Comparison of ENCODE assay signal across 4 cellular contexts in the genomic region with DNA sequence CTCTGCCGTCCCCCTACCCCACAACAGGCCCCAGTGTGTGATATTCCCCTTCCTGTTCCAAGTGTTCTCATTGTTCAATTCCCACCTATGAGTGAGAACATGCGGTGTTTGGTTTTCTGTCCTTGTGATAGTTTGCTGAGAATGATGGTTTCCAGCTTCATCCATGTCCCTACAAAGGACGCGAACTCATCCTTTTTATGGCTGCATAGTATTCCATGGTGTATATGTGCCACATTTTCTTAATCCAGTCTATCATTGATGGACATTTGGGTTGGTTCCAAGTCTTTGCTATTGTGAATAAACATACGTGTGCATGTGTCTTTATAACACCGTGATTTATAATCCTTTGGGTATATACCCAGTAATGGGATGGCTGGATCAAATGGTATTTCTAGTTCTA. TPM values are rescaled to one million over a fixed set of nuclear protein-coding genes. Genes with fewer than 3 reads are reported as not detected.
DNase-seq lines count a peak whose midpoint lies in the region; ATAC-seq, FAIRE-seq and TF ChIP-seq lines count a peak whose summit lies in the region.
"Not testable (repeated sequence)": the region's sequence is repeated elsewhere in the genome, so short reads cannot be mapped to it uniquely, and the experiment has no call there.

No MANE protein-coding gene starts in this region.

- BruUV-seq in K562 (replicated peaks; lab: Mats Ljungman, UMichigan); MCF 10A (replicated peaks; lab: Mats Ljungman, UMichigan): not testable (repeated sequence)

- 74% methylated on average over 6 of the region's 6 CpGs for WGBS in K562 (ENCODE audit: insufficient coverage, low coverage, missing lambda C conversion rate)

- not testable (repeated sequence) for H3K9me3 ChIP-seq in HEK293 (ENCODE audit: control insufficient read depth, insufficient read depth, low read depth, low read length); K562 (replicated peaks; ENCODE audit: control insufficient read depth, insufficient read depth, low read depth, low read length)

- TF ChIP-seq CTCF in HEK293 (tag by site-specific recombination; IDR thresholded peaks at IDR 0.05); K562 (IDR thresholded peaks at IDR 0.05 in 2 of 3, conservative IDR thresholded peaks at IDR 0.05 in 1 of 3; ENCODE audit: insufficient read depth in 2 of 3, low read depth in 1 of 3, low read length in 3 of 3); MCF 10A (IDR thresholded peaks at IDR 0.05; ENCODE audit: unreplicated experiment); endothelial cell (IDR thresholded peaks at IDR 0.05; ENCODE audit: unreplicated experiment): not testable (repeated sequence)

- not testable (repeated sequence) for H3K9ac ChIP-seq in K562 (ENCODE audit: insufficient read depth in 1 of 2, low read depth in 2 of 2, low read length in 2 of 2)

- ATAC-seq in K562, result not testable (repeated sequence)

- not testable (repeated sequence) for H3K27ac ChIP-seq in HEK293 (ENCODE audit: extremely low read depth, low read depth, low read length); K562 (ENCODE audit: extremely low read depth, low read depth, low read length)

- not testable (repeated sequence) for H3K4me1 Mint-ChIP-seq in MCF 10A (ENCODE audit: insufficient read depth, unreplicated experiment); endothelial cell (ENCODE audit: unreplicated experiment)

- H3K27ac Mint-ChIP-seq in MCF 10A (ENCODE audit: low read depth, unreplicated experiment), result peak overlapping the region; percentile 19
- not testable (repeated sequence) for H3K27ac Mint-ChIP-seq in endothelial cell (ENCODE audit: unreplicated experiment)

- intact Hi-C loops in K562 (cut with micrococcal nuclease); MCF 10A (cut with micrococcal nuclease): not testable (repeated sequence)

- TF ChIP-seq POLR2A in K562 (conservative IDR thresholded peaks at IDR 0.05), result not testable (repeated sequence)

- H3K4me3 Mint-ChIP-seq in MCF 10A (ENCODE audit: unreplicated experiment), result not testable (repeated sequence)
- H3K4me3 Mint-ChIP-seq in endothelial cell (ENCODE audit: unreplicated experiment), result peak overlapping the region; percentile 49

- DNase-seq in K562 (ENCODE audit: extremely low read depth in 1 of 4, low spot score in 3 of 4); MCF 10A (ENCODE audit: unreplicated experiment); endothelial cell (ENCODE audit: low spot score): not testable (repeated sequence)

- not testable (repeated sequence) for H3K4me1 ChIP-seq in HEK293 (ENCODE audit: control insufficient read depth, insufficient read depth, low read length); K562 (replicated peaks in 1 of 2; ENCODE audit: control insufficient read depth in 2 of 2, insufficient read depth in 2 of 2, low read length in 2 of 2)

- not testable (repeated sequence) for TF ChIP-seq RAD21 in K562 (CRISPR knock-in tag; conservative IDR thresholded peaks at IDR 0.05 in 1 of 2, IDR thresholded peaks at IDR 0.05 in 1 of 2)

- H4K20me1 ChIP-seq in K562 (replicated peaks; ENCODE audit: control insufficient read depth, insufficient read depth, low read length), result not testable (repeated sequence)

- H3K27me3 ChIP-seq in K562 (ENCODE audit: control insufficient read depth in 2 of 2, insufficient read depth in 2 of 2, low read length in 2 of 2), result not testable (repeated sequence)

- not testable (repeated sequence) for H2AFZ ChIP-seq in K562 (ENCODE audit: low read depth, low read length)

- H3K9me3 Mint-ChIP-seq in MCF 10A (ENCODE audit: unreplicated experiment); endothelial cell (ENCODE audit: unreplicated experiment): not testable (repeated sequence)

- CTCF ChIA-PET in HEK293 (lab: Yijun Ruan, JAX); K562 (lab: Yijun Ruan, JAX; ENCODE audit: low intra/inter-chr PET ratio); MCF 10A (lab: Yijun Ruan, JAX): not testable (repeated sequence)

- in situ Hi-C loops in K562 (cut with MboI), result not testable (repeated sequence)

- not testable (repeated sequence) for H3K4me3 ChIP-seq in HEK293 (ENCODE audit: low read depth, low read length); K562

- not testable (repeated sequence) for H3K27me3 Mint-ChIP-seq in MCF 10A (ENCODE audit: insufficient read depth, unreplicated experiment); endothelial cell (ENCODE audit: unreplicated experiment)

- peaks cover 11 to 53% of the 10 kb centered on the region in 2 experiments for H3K36me3 ChIP-seq in HEK293 (ENCODE audit: control insufficient read depth in 2 of 2, insufficient read depth in 1 of 2, low read length in 2 of 2)
- peaks cover 67% of the 10 kb centered on the region for H3K36me3 ChIP-seq in K562 (ENCODE audit: control insufficient read depth, insufficient read depth, low read length)

- FAIRE-seq in K562 (lab: Jason Lieb, UNC), result not testable (repeated sequence)

- not testable (repeated sequence) for H3K4me2 ChIP-seq in K562 (ENCODE audit: insufficient read depth, low read length)

- not testable (repeated sequence) for H3K79me2 ChIP-seq in K562 (ENCODE audit: control insufficient read depth, insufficient read depth, low read length)

- TF ChIP-seq EP300 in K562 (IDR thresholded peaks at IDR 0.05; ENCODE audit: low read length), result not testable (repeated sequence)

- not testable (repeated sequence) for H3K9me1 ChIP-seq in K562 (ENCODE audit: control insufficient read depth, insufficient read depth, low read length)

- peaks cover 88% of the 10 kb centered on the region for H3K36me3 Mint-ChIP-seq in MCF 10A (ENCODE audit: insufficient read depth, unreplicated experiment)
- H3K36me3 Mint-ChIP-seq in endothelial cell (ENCODE audit: low read depth, unreplicated experiment), result peaks cover 59% of the 10 kb centered on the region

- POLR2A ChIA-PET in HEK293 (lab: Yijun Ruan, JAX); K562 (lab: Yijun Ruan, JAX); MCF 10A (lab: Yijun Ruan, JAX): not testable (repeated sequence)

TF ChIP-seq in HEK293, 187 proteins besides CTCF, POLR2A, EP300 and RAD21:
- TF ChIP-seq ZNF146 (tag by site-specific recombination; IDR thresholded peaks at IDR 0.05), result peak; percentile 56

TF ChIP-seq in K562, 482 proteins besides CTCF, POLR2A, EP300 and RAD21:
- TF ChIP-seq ZNF146 (CRISPR knock-in tag; IDR thresholded peaks at IDR 0.05; ENCODE audit: unreplicated experiment), result peak; percentile 55

RNA-seq across cellular contexts. Expression of gene AP4E1, which starts 46.4 kb away (rescaled TPM):
- total RNA-seq in K562 (2011; cell fraction: chromatin; rRNA removed; ENCODE audit: low replicate concordance), result 7.9 and 26.9 TPM in 2 replicates
- 3.9 and 4.0 TPM in 2 replicates for total RNA-seq in K562 (2011; cell fraction: nucleolus; rRNA removed)
- 9.6 and 11.8 TPM in 2 replicates for total RNA-seq in K562 (2011; cell fraction: nucleoplasm; rRNA removed)
- total RNA-seq in K562 (2014; rRNA removed) (4.3 and 5.3 TPM in 2 replicates), K562 (2014; rRNA removed; fragmentation: Illumina TruSeq; extraction: Trizol) (11.5 and 12.6 TPM in 2 replicates), K562 (2015; rRNA removed; fragmentation: Illumina TruSeq; extraction: Trizol) (8.9 and 10.2 TPM in 2 replicates), K562 (2021) (9.2 and 9.3 TPM in 2 replicates), MCF 10A (2022) (25.5 and 28.2 TPM in 2 replicates), endothelial cell (ENCODE audit: unreplicated experiment) (7.4 TPM)
- polyA plus RNA-seq in K562 (2011; rRNA removed) (3.0 and 4.4 TPM in 2 replicates), K562 (2014; fragmentation: Illumina TruSeq; extraction: Trizol) (6.6 and 7.9 TPM in 2 replicates), K562 (2014; fragmentation: Nextera tagmentation; extraction: Ambion mirVana) (1 to 10 TPM; 1.3 to 2.2 TPM), K562 (2014; rRNA removed) (3.7 and 4.5 TPM in 2 replicates)
- polyA plus RNA-seq in K562 (2011; cell fraction: cytosol; rRNA removed), result 0.85 and 1.6 TPM in 2 replicates
- 1.4 and 2.2 TPM in 2 replicates for polyA plus RNA-seq in K562 (2011; cell fraction: nucleus; rRNA removed)
- polyA plus RNA-seq in K562 (2012), result 4.2 and 4.4 TPM in 2 replicates
- polyA minus RNA-seq in K562 (2011; rRNA and poly(A)+ RNA removed), result 8.4 and 9.4 TPM in 2 replicates
- polyA minus RNA-seq in K562 (2011; cell fraction: cytosol; rRNA and poly(A)+ RNA removed), result 2.5 and 3.6 TPM in 2 replicates
- polyA minus RNA-seq in K562 (2011; cell fraction: nucleus; rRNA and poly(A)+ RNA removed), result 3.5 and 5.8 TPM in 2 replicates
